Comparison of ENCODE assay signal across 22 cellular contexts in genomic region chr9:136152931-136153330, GRCh38. TPM values are rescaled to one million over a fixed set of nuclear protein-coding genes. Genes with fewer than 3 reads are reported as not detected.
DNase-seq lines count a peak whose midpoint lies in the region; ATAC-seq, FAIRE-seq and TF ChIP-seq lines count a peak whose summit lies in the region.
"Had no signal": no experiment of that assay in that cellular context is flagged by ENCODE, and none has a peak within 500 bp of the region (broad histone marks: within the 10 kb centered on the region; RNA-seq: fewer than 3 reads in every experiment).

No MANE protein-coding gene starts in this region.

- TF ChIP-seq POLR2A in H1 (IDR thresholded peaks at IDR 0.05; ENCODE audit: control extremely low read depth in 1 of 2, low read depth in 2 of 2, low read length in 2 of 2) = no peak

- no peaks in the 10 kb centered on the region for H3K9me3 Mint-ChIP-seq in activated naive CD4-positive, alpha-beta T cell treated with anti-CD3 and anti-CD28 coated beads, Interleukin-2, amount 50 U/mL, for 72 hours
- H3K9me3 Mint-ChIP-seq in stimulated activated naive CD8-positive, alpha-beta T cell treated with anti-CD3 and anti-CD28 coated beads, Interleukin-15, amount 100 ng/mL, for 72 hours = no peaks in the 10 kb centered on the region
- H3K9me3 Mint-ChIP-seq: CD4-positive, alpha-beta memory T cell had no signal

- H4K20me1 ChIP-seq in H1 (replicated peaks in 1 of 2; ENCODE audit: control insufficient read depth in 1 of 2, insufficient read depth in 2 of 2, low read length in 2 of 2) = no peaks in the 10 kb centered on the region

- CTCF ChIA-PET in H1 (lab: Charles Lee; ENCODE audit: partially characterized antibody) = interaction anchor here (0.6 to 1.1 kb wide), 4 partner anchors 14 to 178 kb away, joined by 3 to 4 read pairs (median 3); no protein-coding TSS in a partner anchor

- H3K23me2 ChIP-seq in H1 (ENCODE audit: low read depth, low read length) = peaks cover 5% of the 10 kb centered on the region; the same call in 1 of the 2 replicates

- H3K27ac Mint-ChIP-seq in activated naive CD4-positive, alpha-beta T cell treated with anti-CD3 and anti-CD28 coated beads, Interleukin-2, amount 50 U/mL, for 72 hours = peak overlapping the region; percentile 28 to 51
- H3K27ac Mint-ChIP-seq in stimulated activated naive CD8-positive, alpha-beta T cell treated with anti-CD3 and anti-CD28 coated beads, Interleukin-15, amount 100 ng/mL, for 72 hours = no peak overlapping the region
- H3K27ac Mint-ChIP-seq: CD14-positive monocyte; CD4-positive, alpha-beta memory T cell had no signal

- peaks cover 0 to 4% (median 3%) of the 10 kb centered on the region in 4 experiments; a peak in 4 of 7 replicates for H3K27me3 ChIP-seq in H1 (replicated peaks in 1 of 4; ENCODE audit: control insufficient read depth in 3 of 4, extremely low read depth in 1 of 4, insufficient read depth in 3 of 4, low read length in 3 of 4)

- H4K8ac ChIP-seq in H1 (ENCODE audit: extremely low read depth, insufficient read depth, low read length) = no peak overlapping the region

- TF ChIP-seq EP300 in H1 (IDR thresholded peaks at IDR 0.05; ENCODE audit: borderline replicate concordance in 1 of 2, low read depth in 2 of 2, low read length in 2 of 2) = no peak

- peak overlapping the region; percentile 82; the same call in 1 of the 2 replicates for H2AK5ac ChIP-seq in H1 (ENCODE audit: low read depth, low read length)

- H3K9ac ChIP-seq in H1 (replicated peaks in 1 of 4; ENCODE audit: extremely low read depth in 1 of 4, low read depth in 3 of 4, low read length in 3 of 4) = no peak overlapping the region

- no peak for TF ChIP-seq CTCF in H1 (IDR thresholded peaks at IDR 0.05; ENCODE audit: control extremely low read depth in 1 of 3, insufficient read depth in 1 of 3, low read depth in 1 of 3, low read length in 3 of 3)

- no peak overlapping the region for H2BK120ac ChIP-seq in H1 (replicated peaks; ENCODE audit: low read depth, low read length)

- H3K4ac ChIP-seq in H1 (replicated peaks; ENCODE audit: insufficient read length, low read depth, low read length) = no peak overlapping the region

- DNase-seq in activated naive CD4-positive, alpha-beta T cell treated with anti-CD3 and anti-CD28 coated beads, Interleukin-2, amount 50 U/mL, for 72 hours (ENCODE audit: low spot score in 2 of 2) = no peak
- DNase-seq in activated naive CD4-positive, alpha-beta T cell treated with anti-CD3 and anti-CD28 coated beads, Interleukin-2, amount 50 U/mL, for 16 hours = no peak
- DNase-seq in stimulated activated naive CD8-positive, alpha-beta T cell treated with anti-CD3 and anti-CD28 coated beads, Interleukin-15, Interleukin-2, amounts not matched to agents 100 U/mL and 50 U/mL, for 24 hours = no peak
- no peak for DNase-seq in stimulated activated naive CD8-positive, alpha-beta T cell treated with anti-CD3 and anti-CD28 coated beads, Interleukin-15, amount 100 ng/mL, for 72 hours
- DNase-seq in H1 (ENCODE audit: low read depth in 1 of 2, low spot score in 2 of 2) (no peak), NOMO-1 (lab: John Stamatoyannopoulos, UW; ENCODE audit: unreplicated experiment in 2 of 2) (no peak), amygdala (lab: John Stamatoyannopoulos, UW) (no peak)
- DNase-seq: AML-193; CD4-positive, alpha-beta memory T cell; DMS153; DMS79; GDM1; GOT3; H9 had no signal

- FAIRE-seq in H1 (lab: Jason Lieb, UNC) = no peak
- FAIRE-seq: A549, GM12892, GM18507, HTR-8/SVneo had no signal

- no peaks in the 10 kb centered on the region for H3K79me2 ChIP-seq in H1 (ENCODE audit: control insufficient read depth in 1 of 2, insufficient read depth in 2 of 2, low read length in 2 of 2)

- no peaks in the 10 kb centered on the region for H3K79me1 ChIP-seq in H1 (ENCODE audit: low read depth, low read length)

- no peaks in the 10 kb centered on the region for H3K9me3 ChIP-seq in H1 (ENCODE audit: insufficient read depth in 2 of 2, low read depth in 1 of 2, low read length in 1 of 2)
- H3K9me3 ChIP-seq: A549 had no signal

- peak overlapping the region; percentile 97; the same call in 1 of the 2 replicates for H2BK15ac ChIP-seq in H1 (ENCODE audit: low read length)

- H3K27ac ChIP-seq in H1 (ENCODE audit: low read depth, low read length) = no peak overlapping the region
- H3K27ac ChIP-seq: 22Rv1, A549 had no signal

- H3K27me3 Mint-ChIP-seq in stimulated activated naive CD8-positive, alpha-beta T cell treated with anti-CD3 and anti-CD28 coated beads, Interleukin-15, amount 100 ng/mL, for 72 hours = peaks cover 13% of the 10 kb centered on the region

- no peaks in the 10 kb centered on the region for H3K4me1 Mint-ChIP-seq in stimulated activated naive CD8-positive, alpha-beta T cell treated with anti-CD3 and anti-CD28 coated beads, Interleukin-15, amount 100 ng/mL, for 72 hours
- H3K4me1 Mint-ChIP-seq: CD14-positive monocyte; CD4-positive, alpha-beta memory T cell had no signal

- peaks cover 0 to 28% (median 22%) of the 10 kb centered on the region in 4 experiments; a peak in 6 of 7 replicates for H3K4me1 ChIP-seq in H1 (replicated peaks in 1 of 4; ENCODE audit: control insufficient read depth in 3 of 4, insufficient read depth in 4 of 4, low read length in 3 of 4)
- H3K4me1 ChIP-seq: A549 had no signal

- no peak overlapping the region for H3K4me3 Mint-ChIP-seq in stimulated activated naive CD8-positive, alpha-beta T cell treated with anti-CD3 and anti-CD28 coated beads, Interleukin-15, amount 100 ng/mL, for 72 hours
- H3K4me3 Mint-ChIP-seq: CD14-positive monocyte; CD4-positive, alpha-beta memory T cell had no signal

- no peak overlapping the region for H4K91ac ChIP-seq in H1 (replicated peaks; ENCODE audit: insufficient read length, low read length)

- no peak overlapping the region for H3K4me3 ChIP-seq in H1 (ENCODE audit: extremely low read depth in 1 of 4, insufficient read depth in 2 of 4, low read depth in 3 of 4, low read length in 4 of 4)
- H3K4me3 ChIP-seq: A549 had no signal

- H3K4me2 ChIP-seq in H1 (ENCODE audit: insufficient read depth in 1 of 2, low read depth in 2 of 2, low read length in 2 of 2) = no peak overlapping the region
- H3K4me2 ChIP-seq: A549 had no signal

- no peak for TF ChIP-seq RAD21 in H1 (IDR thresholded peaks at IDR 0.05 in 1 of 2, conservative IDR thresholded peaks at IDR 0.05 in 1 of 2; ENCODE audit: low read depth in 2 of 2, low read length in 2 of 2)

- no peak for ATAC-seq in activated naive CD4-positive, alpha-beta T cell treated with anti-CD3 and anti-CD28 coated beads, Interleukin-2, amount 50 U/mL, for 72 hours
- peak; percentile 24 for ATAC-seq in stimulated activated naive CD8-positive, alpha-beta T cell treated with anti-CD3 and anti-CD28 coated beads, Interleukin-15, Interleukin-2, amounts not matched to agents 100 U/mL and 50 U/mL, for 24 hours
- ATAC-seq in stimulated activated naive CD8-positive, alpha-beta T cell treated with anti-CD3 and anti-CD28 coated beads, Interleukin-15, amount 100 ng/mL, for 72 hours = no peak

- H3K36me3 ChIP-seq in H1 (ENCODE audit: control insufficient read depth in 2 of 4, insufficient read depth in 4 of 4, low read length in 3 of 4) = no peaks in the 10 kb centered on the region

- H4K5ac ChIP-seq in H1 (ENCODE audit: insufficient read length, low read depth, low read length) = no peak overlapping the region

- no peaks in the 10 kb centered on the region for H3K36me3 Mint-ChIP-seq in activated naive CD4-positive, alpha-beta T cell treated with anti-CD3 and anti-CD28 coated beads, Interleukin-2, amount 50 U/mL, for 72 hours
- H3K36me3 Mint-ChIP-seq: CD14-positive monocyte; CD4-positive, alpha-beta memory T cell had no signal

- H3K23ac ChIP-seq in H1 (ENCODE audit: insufficient read length) = no peak overlapping the region

- peak overlapping the region; percentile 87; the same call in 1 of the 2 replicates for H2BK12ac ChIP-seq in H1 (ENCODE audit: low read depth, low read length)

- H2AFZ ChIP-seq in H1 (ENCODE audit: low read length) = no peak overlapping the region

- no peak overlapping the region for H3K56ac ChIP-seq in H1 (replicated peaks; ENCODE audit: insufficient read length, low read depth, low read length)

- POLR2A ChIA-PET in H1 (lab: Charles Lee; ENCODE audit: partially characterized antibody) = interaction anchor here (1.3 to 2.4 kb wide), 2 partner anchors 9 to 18 kb away, joined by 4 to 8 read pairs; no protein-coding TSS in a partner anchor

- 0 out of 2 replicates have a peak overlapping the region, but pooled peaks have one; percentile 62 for H2BK20ac ChIP-seq in H1 (ENCODE audit: low read length)

- H3K14ac ChIP-seq in H1 (ENCODE audit: insufficient read length) = no peak overlapping the region

- H3K18ac ChIP-seq in H1 (ENCODE audit: extremely low read depth, low read length) = 0 out of 2 replicates have a peak overlapping the region, but pooled peaks have one; percentile 3

- WGBS in H1 (ENCODE audit: extremely low coverage in 1 of 2, insufficient coverage in 1 of 2, insufficient read length in 1 of 2, insufficient replicate concordance in 2 of 2, low coverage in 1 of 2, low lambda C conversion rate in 2 of 2, missing lambda C conversion rate in 1 of 2), 2 experiments = 95% methylated on average over 12 of the region's 12 CpGs; no CpG with 5 or more reads in 1 of the 2 experiments

- H2BK5ac ChIP-seq in H1 (ENCODE audit: low read depth, low read length) = no peak overlapping the region

RNA-seq across cellular contexts. Expression of gene TMEM250, which starts 34.3 kb away (rescaled TPM):
- 10 to 100 TPM; 13.3 to 26.2 TPM for total RNA-seq in activated naive CD4-positive, alpha-beta T cell treated with anti-CD3 and anti-CD28 coated beads, Interleukin-2, amount 50 U/mL, for 72 hours
- 34.9 and 35.3 TPM in 2 replicates for total RNA-seq in H1 (2021; fragmentation: NEBNext Ultra II Directional; extraction: Animal tissue kit (Norgen Biotek cat#: 25700))
- 22.3 and 36.1 TPM in 2 replicates for polyA plus RNA-seq in H1 (2011; rRNA removed)
- polyA plus RNA-seq in H1 (2011; cell fraction: cytosol; rRNA removed) = 29.7 TPM
- 51.9 TPM for polyA plus RNA-seq in H1 (2011; cell fraction: nucleus; rRNA removed)
- 27.3 to 39.7 TPM (median 36.4 TPM) in 4 replicates for polyA plus RNA-seq in H1 (2012, experiment 1 of 2)
- polyA plus RNA-seq in H1 (2012, experiment 2 of 2) = 42.5 TPM
- 22.7 TPM for polyA plus RNA-seq in H1 (2013, experiment 1 of 2)
- polyA plus RNA-seq in H1 (2013, experiment 2 of 2) = 22.4 TPM
- 16.0 TPM in 2 replicates for polyA minus RNA-seq in H1 (2011; rRNA and poly(A)+ RNA removed)
- polyA minus RNA-seq in H1 (2011; cell fraction: cytosol; rRNA and poly(A)+ RNA removed) = 31.0 TPM
- polyA minus RNA-seq in H1 (2011; cell fraction: nucleus; rRNA and poly(A)+ RNA removed) = 33.8 TPM

RNA-seq across cellular contexts. Expression of gene LHX3, which starts 52.0 kb away (rescaled TPM):
- total RNA-seq in activated naive CD4-positive, alpha-beta T cell treated with anti-CD3 and anti-CD28 coated beads, Interleukin-2, amount 50 U/mL, for 72 hours = under 1 TPM; 0.08 to 0.11 TPM
- not detected in 2 replicates for total RNA-seq in H1 (2021; fragmentation: NEBNext Ultra II Directional; extraction: Animal tissue kit (Norgen Biotek cat#: 25700))
- polyA plus RNA-seq in H1 (2011; rRNA removed) = 0.02 and 0.03 TPM in 2 replicates
- not detected for polyA plus RNA-seq in H1 (2011; cell fraction: cytosol; rRNA removed)
- 0.20 TPM for polyA plus RNA-seq in H1 (2011; cell fraction: nucleus; rRNA removed)
- polyA plus RNA-seq in H1 (2012, experiment 1 of 2) = not detected in 4 replicates
- not detected for polyA plus RNA-seq in H1 (2012, experiment 2 of 2)
- polyA plus RNA-seq in H1 (2013, experiment 1 of 2) = not detected
- 0.02 TPM for polyA plus RNA-seq in H1 (2013, experiment 2 of 2)
- not detected in 2 replicates for polyA minus RNA-seq in H1 (2011; rRNA and poly(A)+ RNA removed)
- polyA minus RNA-seq in H1 (2011; cell fraction: cytosol; rRNA and poly(A)+ RNA removed) = not detected
- polyA minus RNA-seq in H1 (2011; cell fraction: nucleus; rRNA and poly(A)+ RNA removed) = 0.30 TPM
- total RNA-seq: CD4-positive, alpha-beta memory T cell; Daoy; H9 had no signal
- polyA plus RNA-seq: BJ; CD14-positive monocyte; CD4-positive, alpha-beta memory T cell had no signal

RNA-seq across cellular contexts. Expression of gene NACC2, which starts 57.8 kb away (rescaled TPM):
- 10 to 100 TPM in 1 of 2 donors, 1 to 10 TPM in 1; 4.5 to 10.0 TPM for total RNA-seq in activated naive CD4-positive, alpha-beta T cell treated with anti-CD3 and anti-CD28 coated beads, Interleukin-2, amount 50 U/mL, for 72 hours
- total RNA-seq in H1 (2021; fragmentation: NEBNext Ultra II Directional; extraction: Animal tissue kit (Norgen Biotek cat#: 25700)) = 13.6 and 14.0 TPM in 2 replicates
- polyA plus RNA-seq in H1 (2011; rRNA removed) = 8.3 and 14.9 TPM in 2 replicates
- 10.8 TPM for polyA plus RNA-seq in H1 (2011; cell fraction: cytosol; rRNA removed)
- 16.7 TPM for polyA plus RNA-seq in H1 (2011; cell fraction: nucleus; rRNA removed)
- 6.6 to 9.5 TPM (median 8.4 TPM) in 4 replicates for polyA plus RNA-seq in H1 (2012, experiment 1 of 2)
- 5.6 TPM for polyA plus RNA-seq in H1 (2012, experiment 2 of 2)
- 6.3 TPM for polyA plus RNA-seq in H1 (2013, experiment 1 of 2)
- polyA plus RNA-seq in H1 (2013, experiment 2 of 2) = 6.3 TPM
- polyA minus RNA-seq in H1 (2011; rRNA and poly(A)+ RNA removed) = 6.4 and 8.3 TPM in 2 replicates
- 12.7 TPM for polyA minus RNA-seq in H1 (2011; cell fraction: cytosol; rRNA and poly(A)+ RNA removed)
- 10.0 TPM for polyA minus RNA-seq in H1 (2011; cell fraction: nucleus; rRNA and poly(A)+ RNA removed)

Comparison
In these comparisons a context has a peak if more than half of its experiments do, and no peak if none do; other contexts are left out.
1. H3K27ac Mint-ChIP-seq: peak in activated naive CD4-positive, alpha-beta T cell treated with anti-CD3 and anti-CD28 coated beads, Interleukin-2, amount 50 U/mL, for 72 hours (2 of 2); none in stimulated activated naive CD8-positive, alpha-beta T cell treated with anti-CD3 and anti-CD28 coated beads, Interleukin-15, amount 100 ng/mL, for 72 hours (0 of 2).